Comparison of ENCODE assay signal across 9 cellular contexts in the genomic region with DNA sequence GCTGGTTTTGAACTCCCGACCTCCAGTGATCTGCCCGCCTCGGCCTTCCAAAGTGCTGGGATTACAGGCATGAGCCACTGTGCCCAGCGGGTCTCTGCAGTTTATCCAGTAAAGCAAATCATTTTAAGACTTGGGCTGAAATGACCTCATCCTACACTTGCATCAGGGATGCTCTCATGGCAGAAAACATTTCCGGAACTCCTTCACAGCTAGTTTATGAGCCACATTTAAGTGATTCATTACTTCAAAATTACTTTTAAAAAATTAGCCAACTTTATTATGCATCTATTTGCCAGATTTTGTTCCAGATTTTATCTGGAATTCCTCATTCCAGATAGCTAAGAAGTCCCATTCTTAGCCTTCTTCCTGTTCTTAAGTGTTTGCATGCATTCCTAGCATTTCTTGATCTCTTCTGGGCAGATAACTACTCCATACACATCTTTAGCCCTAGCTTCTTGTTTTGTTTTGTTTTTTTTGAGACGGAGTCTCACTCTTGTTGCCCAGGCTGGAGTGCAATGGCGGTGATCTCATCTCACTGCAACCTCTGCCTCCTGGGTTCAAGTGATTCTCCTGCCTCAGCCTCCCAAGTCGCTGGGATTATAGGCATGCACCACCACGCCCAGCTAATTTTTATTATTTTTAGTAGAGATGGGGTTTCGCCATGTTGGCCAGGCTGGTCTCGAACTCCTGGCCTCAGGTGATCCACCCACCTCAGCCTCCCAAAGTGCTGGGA. TPM values are rescaled to one million over a fixed set of nuclear protein-coding genes. Genes with fewer than 3 reads are reported as not detected.
A peak's percentile ranks its signal among the peaks of the same experiment; 100 is the strongest.
DNase-seq lines count a peak whose midpoint lies in the region; ATAC-seq and TF ChIP-seq lines count a peak whose summit lies in the region.
"Not testable (repeated sequence)": the region's sequence is repeated elsewhere in the genome, so short reads cannot be mapped to it uniquely, and the experiment has no call there.
"Had no signal": no experiment of that assay in that cellular context is flagged by ENCODE, and none has a peak within 500 bp of the region (broad histone marks: within the 10 kb centered on the region; RNA-seq: fewer than 3 reads in every experiment).

No MANE protein-coding gene starts in this region.

- not testable (repeated sequence) for H3K9me3 ChIP-seq in HEK293 (ENCODE audit: control insufficient read depth, insufficient read depth, low read depth, low read length); body of pancreas; mesodermal cell (ENCODE audit: control insufficient read depth, low read length); thoracic aorta

- not testable (repeated sequence) for H3K4me1 ChIP-seq in HEK293 (ENCODE audit: control insufficient read depth, insufficient read depth, low read length); body of pancreas; thoracic aorta (ENCODE audit: control insufficient read depth in 1 of 2, low read depth in 2 of 2)
- peaks cover 13% of the 10 kb centered on the region for H3K4me1 ChIP-seq in mesodermal cell (ENCODE audit: control insufficient read depth, insufficient read depth, low read length, poor library complexity, severe bottlenecking)

- H3K4me3 ChIP-seq in AG10803 (ENCODE audit: low read length); HEK293 (ENCODE audit: low read depth, low read length); body of pancreas; mesodermal cell (ENCODE audit: extremely low read depth, insufficient read depth, low read length, poor library complexity, severe bottlenecking); thoracic aorta: not testable (repeated sequence)

- CTCF ChIA-PET in HEK293 (lab: Yijun Ruan, JAX), result interaction anchor here (0.7 to 3.0 kb wide), 10 partner anchors 8 to 267 kb away, joined by 3 to 14 read pairs (median 4); a partner anchor contains a TSS

- not testable (repeated sequence) for H3K36me3 ChIP-seq in HEK293 (ENCODE audit: control insufficient read depth in 2 of 2, insufficient read depth in 1 of 2, low read length in 2 of 2); body of pancreas (replicated peaks in 1 of 2; ENCODE audit: insufficient read depth in 1 of 2, low read depth in 2 of 2); mesodermal cell (ENCODE audit: control insufficient read depth, insufficient read depth, low read length); thoracic aorta

- TF ChIP-seq CTCF in AG10803 (conservative IDR thresholded peaks at IDR 0.05; ENCODE audit: low read length); HEK293 (tag by site-specific recombination; IDR thresholded peaks at IDR 0.05); body of pancreas (IDR thresholded peaks at IDR 0.05); thoracic aorta (IDR thresholded peaks at IDR 0.05): not testable (repeated sequence)

- ATAC-seq in body of pancreas (peak; percentile 28), left ventricle myocardium superior (peak; percentile 31), thoracic aorta (ENCODE audit: insufficient number of reproducible peaks, low FRiP score, low read depth) (peak; percentile 66)

- peak; percentile 98 for DNase-seq in AG10803 (ENCODE audit: low read depth)
- DNase-seq in RPMI7951 (ENCODE audit: low read depth), result peak; percentile 74
- DNase-seq in body of pancreas, result peak in 1 of 4 donors; percentile 10
- DNase-seq in fibroblast of gingiva (ENCODE audit: low read depth), result peak; percentile 70
- DNase-seq in left ventricle myocardium superior; thoracic aorta (ENCODE audit: low spot score): not testable (repeated sequence)

- POLR2A ChIA-PET in HEK293 (lab: Yijun Ruan, JAX), result interaction anchor here (0.6 to 2.4 kb wide), 7 partner anchors 25 to 551 kb away, joined by 3 to 17 read pairs (median 3); a partner anchor contains a TSS

- intact Hi-C loops in body of pancreas (cut with DNase I), result not testable (repeated sequence)
- intact Hi-C loops in left ventricle myocardium superior (cut with micrococcal nuclease), result loop anchor here (10.0 kb wide), 1 partner anchor 268 kb away; a partner anchor contains a TSS

- WGBS in body of pancreas, 2 donors, result 74 to 84% methylated on average over 11 of the region's 11 CpGs
- 79 to 82% methylated on average over 9 to 10 of the region's 11 CpGs for WGBS in mesodermal cell (ENCODE audit: insufficient coverage in 2 of 2), 2 experiments

- not testable (repeated sequence) for H3K27me3 ChIP-seq in body of pancreas; thoracic aorta (replicated peaks; ENCODE audit: insufficient read depth)

- not testable (repeated sequence) for H3K27ac ChIP-seq in HEK293 (ENCODE audit: extremely low read depth, low read depth, low read length); body of pancreas
- H3K27ac ChIP-seq in mesodermal cell (ENCODE audit: low read depth, low read length, severe bottlenecking) (peak overlapping the region; percentile 97), thoracic aorta (peak overlapping the region in 1 of 2 donors; percentile 59)

- TF ChIP-seq POLR2A in body of pancreas (IDR thresholded peaks at IDR 0.05), result not testable (repeated sequence)

TF ChIP-seq in HEK293, 187 proteins besides CTCF, POLR2A, EP300 and RAD21 (continues in another document):
- TF ChIP-seq IKZF3 (tag by site-specific recombination; IDR thresholded peaks at IDR 0.05) (peak; percentile 82), ZBTB17 (tag by site-specific recombination; IDR thresholded peaks at IDR 0.05) (peak; percentile 86), ZNF366 (tag by site-specific recombination; conservative IDR thresholded peaks at IDR 0.05) (peak; percentile 89), SP7 (tag by site-specific recombination; IDR thresholded peaks at IDR 0.05) (peak; percentile 69), ZNF24 (tag by site-specific recombination; IDR thresholded peaks at IDR 0.05) (peak; percentile 94), GFI1B (tag by site-specific recombination; IDR thresholded peaks at IDR 0.05) (peak; percentile 32; the same call in 1 of the 2 replicates)
- TF ChIP-seq, protein P1, sequence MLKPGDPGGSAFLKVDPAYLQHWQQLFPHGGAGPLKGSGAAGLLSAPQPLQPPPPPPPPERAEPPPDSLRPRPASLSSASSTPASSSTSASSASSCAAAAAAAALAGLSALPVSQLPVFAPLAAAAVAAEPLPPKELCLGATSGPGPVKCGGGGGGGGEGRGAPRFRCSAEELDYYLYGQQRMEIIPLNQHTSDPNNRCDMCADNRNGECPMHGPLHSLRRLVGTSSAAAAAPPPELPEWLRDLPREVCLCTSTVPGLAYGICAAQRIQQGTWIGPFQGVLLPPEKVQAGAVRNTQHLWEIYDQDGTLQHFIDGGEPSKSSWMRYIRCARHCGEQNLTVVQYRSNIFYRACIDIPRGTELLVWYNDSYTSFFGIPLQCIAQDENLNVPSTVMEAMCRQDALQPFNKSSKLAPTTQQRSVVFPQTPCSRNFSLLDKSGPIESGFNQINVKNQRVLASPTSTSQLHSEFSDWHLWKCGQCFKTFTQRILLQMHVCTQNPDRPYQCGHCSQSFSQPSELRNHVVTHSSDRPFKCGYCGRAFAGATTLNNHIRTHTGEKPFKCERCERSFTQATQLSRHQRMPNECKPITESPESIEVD (tag by site-specific recombination; IDR thresholded peaks at IDR 0.05), result peak; percentile 85
- TF ChIP-seq, protein P2, sequence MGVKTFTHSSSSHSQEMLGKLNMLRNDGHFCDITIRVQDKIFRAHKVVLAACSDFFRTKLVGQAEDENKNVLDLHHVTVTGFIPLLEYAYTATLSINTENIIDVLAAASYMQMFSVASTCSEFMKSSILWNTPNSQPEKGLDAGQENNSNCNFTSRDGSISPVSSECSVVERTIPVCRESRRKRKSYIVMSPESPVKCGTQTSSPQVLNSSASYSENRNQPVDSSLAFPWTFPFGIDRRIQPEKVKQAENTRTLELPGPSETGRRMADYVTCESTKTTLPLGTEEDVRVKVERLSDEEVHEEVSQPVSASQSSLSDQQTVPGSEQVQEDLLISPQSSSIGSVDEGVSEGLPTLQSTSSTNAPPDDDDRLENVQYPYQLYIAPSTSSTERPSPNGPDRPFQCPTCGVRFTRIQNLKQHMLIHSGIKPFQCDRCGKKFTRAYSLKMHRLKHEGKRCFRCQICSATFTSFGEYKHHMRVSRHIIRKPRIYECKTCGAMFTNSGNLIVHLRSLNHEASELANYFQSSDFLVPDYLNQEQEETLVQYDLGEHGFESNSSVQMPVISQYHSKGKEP (tag by site-specific recombination; IDR thresholded peaks at IDR 0.05), result peak; percentile 58; the same call in 1 of the 2 replicates

RNA-seq across cellular contexts. Expression of a gene that starts 7.7 kb away (rescaled TPM):
- 29.8 and 35.7 TPM in 2 replicates for total RNA-seq in RPMI7951 (2014; rRNA removed; shearing (Covaris generic))
- total RNA-seq in body of pancreas (10 to 100 TPM; 46.2 to 50.8 TPM), left ventricle myocardium superior (81.4 TPM), thoracic aorta (100 to 1,000 TPM in 1 of 2 donors, 10 to 100 TPM in 1; 68.6 to 109 TPM)
- 60.3 TPM for polyA plus RNA-seq in mesodermal cell (2013, experiment 1 of 2)
- 51.4 TPM for polyA plus RNA-seq in mesodermal cell (2013, experiment 2 of 2)

RNA-seq across cellular contexts. Expression of a gene that starts 24.7 kb away (rescaled TPM):
- 31.4 and 37.7 TPM in 2 replicates for total RNA-seq in RPMI7951 (2014; rRNA removed; shearing (Covaris generic))
- total RNA-seq in body of pancreas, result 10 to 100 TPM; 13.2 TPM
- total RNA-seq in left ventricle myocardium superior, result 55.3 TPM
- 61.5 TPM for polyA plus RNA-seq in mesodermal cell (2013, experiment 1 of 2)
- polyA plus RNA-seq in mesodermal cell (2013, experiment 2 of 2), result 47.4 TPM
- total RNA-seq in thoracic aorta, result 10 to 100 TPM; 66.6 to 76.5 TPM

RNA-seq across cellular contexts. Expression of a gene that starts 27.2 kb away (rescaled TPM):
- 68.1 and 72.1 TPM in 2 replicates for total RNA-seq in RPMI7951 (2014; rRNA removed; shearing (Covaris generic))
- total RNA-seq in body of pancreas (10 to 100 TPM; 11.9 to 16.3 TPM), left ventricle myocardium superior (19.6 TPM), thoracic aorta (10 to 100 TPM in 1 of 2 donors, 1 to 10 TPM in 1; 8.7 to 17.2 TPM)
- 20.2 TPM for polyA plus RNA-seq in mesodermal cell (2013, experiment 1 of 2)
- polyA plus RNA-seq in mesodermal cell (2013, experiment 2 of 2), result 18.6 TPM

RNA-seq across cellular contexts. Expression of a gene that starts 32.9 kb away (rescaled TPM):
- 0.36 TPM in 1 of 2 replicates, not detected in the other for total RNA-seq in RPMI7951 (2014; rRNA removed; shearing (Covaris generic))
- total RNA-seq in body of pancreas (100 to 1,000 TPM; 306 to 333 TPM), left ventricle myocardium superior (not detected), thoracic aorta (not detected)
- 0.33 TPM for polyA plus RNA-seq in mesodermal cell (2013, experiment 1 of 2)
- polyA plus RNA-seq in mesodermal cell (2013, experiment 2 of 2), result not detected
- total RNA-seq: NCI-H460 had no signal

RNA-seq across cellular contexts. Expression of a gene that starts 38.8 kb away (rescaled TPM):
- 3,182 and 3,310 TPM in 2 replicates for total RNA-seq in RPMI7951 (2014; rRNA removed; shearing (Covaris generic))
- total RNA-seq in body of pancreas, result 1,000 to 10,000 TPM in 1 of 2 donors, 100 to 1,000 TPM in 1; 838 to 1,110 TPM
- total RNA-seq in left ventricle myocardium superior, result 546 TPM
- polyA plus RNA-seq in mesodermal cell (2013, experiment 1 of 2), result 2,005 TPM
- 1,646 TPM for polyA plus RNA-seq in mesodermal cell (2013, experiment 2 of 2)
- total RNA-seq in thoracic aorta, result 1,000 to 10,000 TPM; 1,762 to 3,064 TPM
